20 cellular contexts compared by ENCODE assay signal in the genomic region with DNA sequence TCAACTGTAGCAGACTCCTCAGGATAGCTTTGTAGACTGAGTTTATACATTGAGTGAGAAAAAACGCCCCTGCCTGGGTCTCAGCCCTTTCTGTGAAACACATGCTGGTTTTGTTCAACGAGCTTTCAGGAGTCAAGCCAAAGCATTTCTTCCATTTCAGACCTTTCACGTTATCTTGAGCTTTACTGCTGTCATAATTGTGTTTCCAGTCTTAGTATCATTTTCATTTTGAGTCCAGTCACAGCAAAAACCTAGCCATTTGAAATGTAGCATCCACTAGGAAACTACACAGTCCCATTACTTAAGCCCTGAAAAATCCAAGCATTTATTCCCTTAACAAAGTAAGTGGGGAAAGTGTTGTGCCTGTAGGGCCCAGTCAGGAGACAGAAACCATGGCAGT.
DNase-seq lines count a peak whose midpoint lies in the region; ATAC-seq, FAIRE-seq and TF ChIP-seq lines count a peak whose summit lies in the region.
"Had no signal": no experiment of that assay in that cellular context is flagged by ENCODE, and none has a peak within 500 bp of the region (broad histone marks: within the 10 kb centered on the region; RNA-seq: fewer than 3 reads in every experiment).

No MANE protein-coding gene starts in this region.

- peak overlapping the region; percentile 75; the same call in 1 of the 2 replicates for H3K4me2 ChIP-seq in PC-9

- H3K9me2 ChIP-seq in PC-9 (ENCODE audit: insufficient read depth), result no peaks in the 10 kb centered on the region

- TF ChIP-seq CTCF in PC-9 (conservative IDR thresholded peaks at IDR 0.05), result no peak
- no peak for TF ChIP-seq CTCF in esophagus squamous epithelium (IDR thresholded peaks at IDR 0.05)
- no peak for TF ChIP-seq CTCF in right lobe of liver (IDR thresholded peaks at IDR 0.05)

- BruUV-seq in PC-9 (replicated peaks; lab: Mats Ljungman, UMichigan), result no TSS peak

- TF ChIP-seq POLR2A in esophagus squamous epithelium (IDR thresholded peaks at IDR 0.05) (no peak), right lobe of liver (IDR thresholded peaks at IDR 0.05) (no peak)

- H3K4me3 ChIP-seq in PC-9 (no peak overlapping the region), esophagus squamous epithelium (no peak overlapping the region), right lobe of liver (no peak overlapping the region), small intestine (ENCODE audit: low read depth in 1 of 2, low read length in 2 of 2) (no peak overlapping the region)
- H3K4me3 ChIP-seq: GM23248, SJSA1 had no signal

- H3K4me1 ChIP-seq in PC-9 (replicated peaks; ENCODE audit: insufficient read depth), result peaks cover 80% of the 10 kb centered on the region
- peaks cover 14 to 76% (median 39%) of the 10 kb centered on the region in 3 donors for H3K4me1 ChIP-seq in esophagus squamous epithelium
- H3K4me1 ChIP-seq in right lobe of liver, result peaks cover 0 to 20% (median 9%) of the 10 kb centered on the region in 4 donors
- H3K4me1 ChIP-seq in small intestine (ENCODE audit: control insufficient read depth in 2 of 2, insufficient read depth in 1 of 2, low read depth in 1 of 2, low read length in 1 of 2), result no peaks in the 10 kb centered on the region

- no peaks in the 10 kb centered on the region for H3K27me3 ChIP-seq in PC-9 (ENCODE audit: insufficient read depth, low read depth)
- H3K27me3 ChIP-seq in esophagus squamous epithelium, result no peaks in the 10 kb centered on the region
- no peaks in the 10 kb centered on the region for H3K27me3 ChIP-seq in right lobe of liver
- H3K27me3 ChIP-seq in small intestine (ENCODE audit: control insufficient read depth in 2 of 2, insufficient read depth in 2 of 2, low read length in 2 of 2), result no peaks in the 10 kb centered on the region
- H3K27me3 ChIP-seq: SJSA1 had no signal

- DNase-seq in PC-9 (no peak), esophagus squamous epithelium (lab: John Stamatoyannopoulos, UW) (no peak), right lobe of liver (no peak), small intestine (no peak), NCI-H1930 (lab: John Stamatoyannopoulos, UW) (no peak), NCI-H2029 (lab: John Stamatoyannopoulos, UW) (no peak)
- DNase-seq: CD4-positive, CD25-positive, alpha-beta regulatory T cell; EL; GF-D8; GM23248; HFFc6; KBM-7; MM.1S; NCI-H1048; NCI-H1417 treated with DMSO at 0.1 percent for 48 hours; NCI-H187 treated with DMSO at 0.1 percent for 48 hours; NCI-H2171; NCI-H446 had no signal

- no peak overlapping the region for H2AFZ ChIP-seq in PC-9
- H2AFZ ChIP-seq: GM23248 had no signal

- CTCF ChIA-PET in PC-9 (lab: Charles Lee), result interaction anchor here (1.1 kb wide), 1 partner anchor 154 kb away, joined by 6 read pairs; no protein-coding TSS in a partner anchor

- POLR2A ChIA-PET in PC-9 (lab: Charles Lee; ENCODE audit: unreplicated experiment), result no interaction called here

- H3K36me3 ChIP-seq in PC-9 (ENCODE audit: low read depth) (no peaks in the 10 kb centered on the region), esophagus squamous epithelium (no peaks in the 10 kb centered on the region), right lobe of liver (no peaks in the 10 kb centered on the region), small intestine (ENCODE audit: control insufficient read depth in 2 of 2, insufficient read depth in 2 of 2, low read length in 2 of 2) (no peaks in the 10 kb centered on the region)

- no peak for FAIRE-seq in small intestine (lab: Jason Lieb, UNC)

- no peaks in the 10 kb centered on the region for H3K9me3 ChIP-seq in PC-9 (ENCODE audit: insufficient read depth, low read depth)
- no peaks in the 10 kb centered on the region for H3K9me3 ChIP-seq in esophagus squamous epithelium
- no peaks in the 10 kb centered on the region for H3K9me3 ChIP-seq in right lobe of liver
- no peaks in the 10 kb centered on the region for H3K9me3 ChIP-seq in small intestine (ENCODE audit: control insufficient read depth, low read depth)
- H3K9me3 ChIP-seq: SJSA1 had no signal

- H3K27ac ChIP-seq in PC-9 (peak overlapping the region; percentile 90), esophagus squamous epithelium (peak overlapping the region in 3 of 4 donors; percentile 5 to 55 (median 22)), right lobe of liver (peak overlapping the region in 2 of 3 donors; percentile 33 to 47), small intestine (ENCODE audit: low read depth in 1 of 2, low read length in 1 of 2) (no peak overlapping the region)
- H3K27ac ChIP-seq: GM23248, SJSA1 had no signal

- WGBS in esophagus squamous epithelium, 2 donors, result 26 to 38% methylated on average over 3 of the region's 3 CpGs
- WGBS in right lobe of liver (ENCODE audit: insufficient coverage, low coverage, low lambda C conversion rate, missing lambda C conversion rate), result 30% methylated on average over 2 of the region's 3 CpGs
- 12 to 43% (median 15%) methylated on average over 3 of the region's 3 CpGs for WGBS in small intestine, 3 donors

- ATAC-seq in GM19351 (IDR thresholded peaks at IDR 0.05; ENCODE audit: unreplicated experiment) (peak; percentile 51), right lobe of liver (no peak)

- intact Hi-C loops in PC-9 (cut with micrococcal nuclease; ENCODE audit: unreplicated experiment), result loop anchor here (1.0 to 10.0 kb wide), 6 partner anchors 18 to 385 kb away; no protein-coding TSS in a partner anchor
- intact Hi-C loops in esophagus squamous epithelium (cut with DNase I), result no loop called here
- intact Hi-C loops in right lobe of liver (cut with DNase I), result no loop called here

- peaks cover 71% of the 10 kb centered on the region for H3F3A ChIP-seq in PC-9 (ENCODE audit: insufficient read depth, low read depth)

- H3K79me2 ChIP-seq in PC-9 (ENCODE audit: low read depth), result no peaks in the 10 kb centered on the region

- no peaks in the 10 kb centered on the region for H4K20me1 ChIP-seq in PC-9 (ENCODE audit: insufficient read depth)

Comparison
In these comparisons a context has a peak if more than half of its experiments do, and no peak if none do; other contexts are left out.
1. H3K27ac ChIP-seq: peak in PC-9 (single experiment), esophagus squamous epithelium (3 of 4) and right lobe of liver (2 of 3); none in small intestine (0 of 2).